ENCODE assay signal across 1 cellular context in the genomic region with DNA sequence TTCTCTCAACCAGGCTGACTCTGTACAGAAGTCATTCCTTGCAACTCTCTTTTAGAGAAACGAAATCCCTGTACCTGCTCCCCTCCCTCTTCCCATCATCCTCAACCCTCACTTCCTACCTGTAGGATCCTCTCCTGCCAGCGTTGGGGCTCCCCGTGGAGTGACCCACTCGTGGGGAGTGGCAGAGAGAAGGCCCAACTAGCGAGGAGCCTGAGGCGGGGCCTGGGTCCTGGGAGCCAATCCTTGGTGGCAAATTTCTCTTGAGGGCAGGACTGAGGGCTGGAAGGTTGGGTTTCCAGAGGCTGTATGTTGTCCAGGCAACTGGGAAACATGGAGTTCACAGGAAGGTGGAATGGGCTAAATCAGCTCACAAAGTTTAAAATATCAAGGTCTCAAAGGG.
A peak's percentile ranks its signal among the peaks of the same experiment; 100 is the strongest.
TF ChIP-seq lines count a peak whose summit lies in the region.

No MANE protein-coding gene starts in this region.

TF ChIP-seq in K562, 482 proteins besides CTCF, POLR2A, EP300 and RAD21 (continues in another document):
- TF ChIP-seq ZNF589 (CRISPR knock-in tag; IDR thresholded peaks at IDR 0.05; ENCODE audit: low read depth), result no peak
- TF ChIP-seq, protein P1, sequence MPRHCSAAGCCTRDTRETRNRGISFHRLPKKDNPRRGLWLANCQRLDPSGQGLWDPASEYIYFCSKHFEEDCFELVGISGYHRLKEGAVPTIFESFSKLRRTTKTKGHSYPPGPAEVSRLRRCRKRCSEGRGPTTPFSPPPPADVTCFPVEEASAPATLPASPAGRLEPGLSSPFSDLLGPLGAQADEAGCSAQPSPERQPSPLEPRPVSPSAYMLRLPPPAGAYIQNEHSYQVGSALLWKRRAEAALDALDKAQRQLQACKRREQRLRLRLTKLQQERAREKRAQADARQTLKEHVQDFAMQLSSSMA (CRISPR knock-in tag; IDR thresholded peaks at IDR 0.05), result no peak
- TF ChIP-seq, protein P2, sequence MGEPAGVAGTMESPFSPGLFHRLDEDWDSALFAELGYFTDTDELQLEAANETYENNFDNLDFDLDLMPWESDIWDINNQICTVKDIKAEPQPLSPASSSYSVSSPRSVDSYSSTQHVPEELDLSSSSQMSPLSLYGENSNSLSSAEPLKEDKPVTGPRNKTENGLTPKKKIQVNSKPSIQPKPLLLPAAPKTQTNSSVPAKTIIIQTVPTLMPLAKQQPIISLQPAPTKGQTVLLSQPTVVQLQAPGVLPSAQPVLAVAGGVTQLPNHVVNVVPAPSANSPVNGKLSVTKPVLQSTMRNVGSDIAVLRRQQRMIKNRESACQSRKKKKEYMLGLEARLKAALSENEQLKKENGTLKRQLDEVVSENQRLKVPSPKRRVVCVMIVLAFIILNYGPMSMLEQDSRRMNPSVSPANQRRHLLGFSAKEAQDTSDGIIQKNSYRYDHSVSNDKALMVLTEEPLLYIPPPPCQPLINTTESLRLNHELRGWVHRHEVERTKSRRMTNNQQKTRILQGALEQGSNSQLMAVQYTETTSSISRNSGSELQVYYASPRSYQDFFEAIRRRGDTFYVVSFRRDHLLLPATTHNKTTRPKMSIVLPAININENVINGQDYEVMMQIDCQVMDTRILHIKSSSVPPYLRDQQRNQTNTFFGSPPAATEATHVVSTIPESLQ (CRISPR knock-in tag; IDR thresholded peaks at IDR 0.05), result no peak
- no peak for TF ChIP-seq PHF21A (IDR thresholded peaks at IDR 0.05; ENCODE audit: borderline replicate concordance, low read depth)
- TF ChIP-seq SREBF2 (CRISPR knock-in tag; IDR thresholded peaks at IDR 0.05), result no peak
- TF ChIP-seq, protein P3, sequence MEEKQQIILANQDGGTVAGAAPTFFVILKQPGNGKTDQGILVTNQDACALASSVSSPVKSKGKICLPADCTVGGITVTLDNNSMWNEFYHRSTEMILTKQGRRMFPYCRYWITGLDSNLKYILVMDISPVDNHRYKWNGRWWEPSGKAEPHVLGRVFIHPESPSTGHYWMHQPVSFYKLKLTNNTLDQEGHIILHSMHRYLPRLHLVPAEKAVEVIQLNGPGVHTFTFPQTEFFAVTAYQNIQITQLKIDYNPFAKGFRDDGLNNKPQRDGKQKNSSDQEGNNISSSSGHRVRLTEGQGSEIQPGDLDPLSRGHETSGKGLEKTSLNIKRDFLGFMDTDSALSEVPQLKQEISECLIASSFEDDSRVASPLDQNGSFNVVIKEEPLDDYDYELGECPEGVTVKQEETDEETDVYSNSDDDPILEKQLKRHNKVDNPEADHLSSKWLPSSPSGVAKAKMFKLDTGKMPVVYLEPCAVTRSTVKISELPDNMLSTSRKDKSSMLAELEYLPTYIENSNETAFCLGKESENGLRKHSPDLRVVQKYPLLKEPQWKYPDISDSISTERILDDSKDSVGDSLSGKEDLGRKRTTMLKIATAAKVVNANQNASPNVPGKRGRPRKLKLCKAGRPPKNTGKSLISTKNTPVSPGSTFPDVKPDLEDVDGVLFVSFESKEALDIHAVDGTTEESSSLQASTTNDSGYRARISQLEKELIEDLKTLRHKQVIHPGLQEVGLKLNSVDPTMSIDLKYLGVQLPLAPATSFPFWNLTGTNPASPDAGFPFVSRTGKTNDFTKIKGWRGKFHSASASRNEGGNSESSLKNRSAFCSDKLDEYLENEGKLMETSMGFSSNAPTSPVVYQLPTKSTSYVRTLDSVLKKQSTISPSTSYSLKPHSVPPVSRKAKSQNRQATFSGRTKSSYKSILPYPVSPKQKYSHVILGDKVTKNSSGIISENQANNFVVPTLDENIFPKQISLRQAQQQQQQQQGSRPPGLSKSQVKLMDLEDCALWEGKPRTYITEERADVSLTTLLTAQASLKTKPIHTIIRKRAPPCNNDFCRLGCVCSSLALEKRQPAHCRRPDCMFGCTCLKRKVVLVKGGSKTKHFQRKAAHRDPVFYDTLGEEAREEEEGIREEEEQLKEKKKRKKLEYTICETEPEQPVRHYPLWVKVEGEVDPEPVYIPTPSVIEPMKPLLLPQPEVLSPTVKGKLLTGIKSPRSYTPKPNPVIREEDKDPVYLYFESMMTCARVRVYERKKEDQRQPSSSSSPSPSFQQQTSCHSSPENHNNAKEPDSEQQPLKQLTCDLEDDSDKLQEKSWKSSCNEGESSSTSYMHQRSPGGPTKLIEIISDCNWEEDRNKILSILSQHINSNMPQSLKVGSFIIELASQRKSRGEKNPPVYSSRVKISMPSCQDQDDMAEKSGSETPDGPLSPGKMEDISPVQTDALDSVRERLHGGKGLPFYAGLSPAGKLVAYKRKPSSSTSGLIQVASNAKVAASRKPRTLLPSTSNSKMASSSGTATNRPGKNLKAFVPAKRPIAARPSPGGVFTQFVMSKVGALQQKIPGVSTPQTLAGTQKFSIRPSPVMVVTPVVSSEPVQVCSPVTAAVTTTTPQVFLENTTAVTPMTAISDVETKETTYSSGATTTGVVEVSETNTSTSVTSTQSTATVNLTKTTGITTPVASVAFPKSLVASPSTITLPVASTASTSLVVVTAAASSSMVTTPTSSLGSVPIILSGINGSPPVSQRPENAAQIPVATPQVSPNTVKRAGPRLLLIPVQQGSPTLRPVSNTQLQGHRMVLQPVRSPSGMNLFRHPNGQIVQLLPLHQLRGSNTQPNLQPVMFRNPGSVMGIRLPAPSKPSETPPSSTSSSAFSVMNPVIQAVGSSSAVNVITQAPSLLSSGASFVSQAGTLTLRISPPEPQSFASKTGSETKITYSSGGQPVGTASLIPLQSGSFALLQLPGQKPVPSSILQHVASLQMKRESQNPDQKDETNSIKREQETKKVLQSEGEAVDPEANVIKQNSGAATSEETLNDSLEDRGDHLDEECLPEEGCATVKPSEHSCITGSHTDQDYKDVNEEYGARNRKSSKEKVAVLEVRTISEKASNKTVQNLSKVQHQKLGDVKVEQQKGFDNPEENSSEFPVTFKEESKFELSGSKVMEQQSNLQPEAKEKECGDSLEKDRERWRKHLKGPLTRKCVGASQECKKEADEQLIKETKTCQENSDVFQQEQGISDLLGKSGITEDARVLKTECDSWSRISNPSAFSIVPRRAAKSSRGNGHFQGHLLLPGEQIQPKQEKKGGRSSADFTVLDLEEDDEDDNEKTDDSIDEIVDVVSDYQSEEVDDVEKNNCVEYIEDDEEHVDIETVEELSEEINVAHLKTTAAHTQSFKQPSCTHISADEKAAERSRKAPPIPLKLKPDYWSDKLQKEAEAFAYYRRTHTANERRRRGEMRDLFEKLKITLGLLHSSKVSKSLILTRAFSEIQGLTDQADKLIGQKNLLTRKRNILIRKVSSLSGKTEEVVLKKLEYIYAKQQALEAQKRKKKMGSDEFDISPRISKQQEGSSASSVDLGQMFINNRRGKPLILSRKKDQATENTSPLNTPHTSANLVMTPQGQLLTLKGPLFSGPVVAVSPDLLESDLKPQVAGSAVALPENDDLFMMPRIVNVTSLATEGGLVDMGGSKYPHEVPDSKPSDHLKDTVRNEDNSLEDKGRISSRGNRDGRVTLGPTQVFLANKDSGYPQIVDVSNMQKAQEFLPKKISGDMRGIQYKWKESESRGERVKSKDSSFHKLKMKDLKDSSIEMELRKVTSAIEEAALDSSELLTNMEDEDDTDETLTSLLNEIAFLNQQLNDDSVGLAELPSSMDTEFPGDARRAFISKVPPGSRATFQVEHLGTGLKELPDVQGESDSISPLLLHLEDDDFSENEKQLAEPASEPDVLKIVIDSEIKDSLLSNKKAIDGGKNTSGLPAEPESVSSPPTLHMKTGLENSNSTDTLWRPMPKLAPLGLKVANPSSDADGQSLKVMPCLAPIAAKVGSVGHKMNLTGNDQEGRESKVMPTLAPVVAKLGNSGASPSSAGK (IDR thresholded peaks at IDR 0.05), result no peak
- peak; percentile 67 for TF ChIP-seq RFX1 (IDR thresholded peaks at IDR 0.05)
- TF ChIP-seq CTBP1 (IDR thresholded peaks at IDR 0.05; ENCODE audit: borderline replicate concordance), result no peak
- TF ChIP-seq, protein P4, sequence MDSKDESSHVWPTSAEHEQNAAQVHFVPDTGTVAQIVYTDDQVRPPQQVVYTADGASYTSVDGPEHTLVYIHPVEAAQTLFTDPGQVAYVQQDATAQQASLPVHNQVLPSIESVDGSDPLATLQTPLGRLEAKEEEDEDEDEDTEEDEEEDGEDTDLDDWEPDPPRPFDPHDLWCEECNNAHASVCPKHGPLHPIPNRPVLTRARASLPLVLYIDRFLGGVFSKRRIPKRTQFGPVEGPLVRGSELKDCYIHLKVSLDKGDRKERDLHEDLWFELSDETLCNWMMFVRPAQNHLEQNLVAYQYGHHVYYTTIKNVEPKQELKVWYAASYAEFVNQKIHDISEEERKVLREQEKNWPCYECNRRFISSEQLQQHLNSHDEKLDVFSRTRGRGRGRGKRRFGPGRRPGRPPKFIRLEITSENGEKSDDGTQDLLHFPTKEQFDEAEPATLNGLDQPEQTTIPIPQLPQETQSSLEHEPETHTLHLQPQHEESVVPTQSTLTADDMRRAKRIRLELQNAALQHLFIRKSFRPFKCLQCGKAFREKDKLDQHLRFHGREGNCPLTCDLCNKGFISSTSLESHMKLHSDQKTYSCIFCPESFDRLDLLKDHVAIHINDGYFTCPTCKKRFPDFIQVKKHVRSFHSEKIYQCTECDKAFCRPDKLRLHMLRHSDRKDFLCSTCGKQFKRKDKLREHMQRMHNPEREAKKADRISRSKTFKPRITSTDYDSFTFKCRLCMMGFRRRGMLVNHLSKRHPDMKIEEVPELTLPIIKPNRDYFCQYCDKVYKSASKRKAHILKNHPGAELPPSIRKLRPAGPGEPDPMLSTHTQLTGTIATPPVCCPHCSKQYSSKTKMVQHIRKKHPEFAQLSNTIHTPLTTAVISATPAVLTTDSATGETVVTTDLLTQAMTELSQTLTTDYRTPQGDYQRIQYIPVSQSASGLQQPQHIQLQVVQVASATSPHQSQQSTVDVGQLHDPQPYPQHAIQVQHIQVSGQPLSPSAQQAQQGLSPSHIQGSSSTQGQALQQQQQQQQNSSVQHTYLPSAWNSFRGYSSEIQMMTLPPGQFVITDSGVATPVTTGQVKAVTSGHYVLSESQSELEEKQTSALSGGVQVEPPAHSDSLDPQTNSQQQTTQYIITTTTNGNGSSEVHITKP (IDR thresholded peaks at IDR 0.05; ENCODE audit: partially characterized antibody), result peak; percentile 86
- no peak for TF ChIP-seq MCM7 (IDR thresholded peaks at IDR 0.05)
- TF ChIP-seq MBD2 (IDR thresholded peaks at IDR 0.05; ENCODE audit: borderline replicate concordance, low read depth), result no peak
- peak; percentile 17 for TF ChIP-seq NFYB (IDR thresholded peaks at IDR 0.05; ENCODE audit: extremely low read depth, insufficient read length)
- no peak for TF ChIP-seq WHSC1 (IDR thresholded peaks at IDR 0.05; ENCODE audit: low read length)
- TF ChIP-seq SMAD3 (CRISPR knock-in tag; conservative IDR thresholded peaks at IDR 0.05), result no peak
- TF ChIP-seq FIP1L1 (IDR thresholded peaks at IDR 0.05; ENCODE audit: low read depth, low read length, poor library complexity, severe bottlenecking), result no peak
- TF ChIP-seq RUNX1 (IDR thresholded peaks at IDR 0.05; ENCODE audit: low read depth), result no peak
- no peak for TF ChIP-seq GABPB1 (CRISPR knock-in tag; IDR thresholded peaks at IDR 0.05)
- TF ChIP-seq, protein P5, sequence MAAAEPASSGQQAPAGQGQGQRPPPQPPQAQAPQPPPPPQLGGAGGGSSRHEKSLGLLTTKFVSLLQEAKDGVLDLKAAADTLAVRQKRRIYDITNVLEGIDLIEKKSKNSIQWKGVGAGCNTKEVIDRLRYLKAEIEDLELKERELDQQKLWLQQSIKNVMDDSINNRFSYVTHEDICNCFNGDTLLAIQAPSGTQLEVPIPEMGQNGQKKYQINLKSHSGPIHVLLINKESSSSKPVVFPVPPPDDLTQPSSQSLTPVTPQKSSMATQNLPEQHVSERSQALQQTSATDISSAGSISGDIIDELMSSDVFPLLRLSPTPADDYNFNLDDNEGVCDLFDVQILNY (CRISPR knock-in tag; IDR thresholded peaks at IDR 0.05), result no peak
- TF ChIP-seq, protein P6, sequence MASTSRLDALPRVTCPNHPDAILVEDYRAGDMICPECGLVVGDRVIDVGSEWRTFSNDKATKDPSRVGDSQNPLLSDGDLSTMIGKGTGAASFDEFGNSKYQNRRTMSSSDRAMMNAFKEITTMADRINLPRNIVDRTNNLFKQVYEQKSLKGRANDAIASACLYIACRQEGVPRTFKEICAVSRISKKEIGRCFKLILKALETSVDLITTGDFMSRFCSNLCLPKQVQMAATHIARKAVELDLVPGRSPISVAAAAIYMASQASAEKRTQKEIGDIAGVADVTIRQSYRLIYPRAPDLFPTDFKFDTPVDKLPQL (IDR thresholded peaks at IDR 0.05; ENCODE audit: extremely low read depth, insufficient read length), result no peak
- no peak for TF ChIP-seq ZBTB9 (CRISPR knock-in tag; IDR thresholded peaks at IDR 0.05)
- TF ChIP-seq PRPF4 (IDR thresholded peaks at IDR 0.05; ENCODE audit: insufficient read depth, low read depth, low read length, poor library complexity, severe bottlenecking), result no peak
- TF ChIP-seq SPI1 (IDR thresholded peaks at IDR 0.05; ENCODE audit: borderline replicate concordance, low read depth, low read length), result no peak
- no peak for TF ChIP-seq ZNF232 (CRISPR knock-in tag; IDR thresholded peaks at IDR 0.05)
- no peak for TF ChIP-seq ZNF785 (CRISPR knock-in tag; IDR thresholded peaks at IDR 0.05)
- TF ChIP-seq HMGXB4 (CRISPR knock-in tag; IDR thresholded peaks at IDR 0.05), result no peak
- TF ChIP-seq KDM5B (IDR thresholded peaks at IDR 0.05; ENCODE audit: insufficient replicate concordance, low read depth, low read length), result no peak
- TF ChIP-seq HSF4 (CRISPR knock-in tag; IDR thresholded peaks at IDR 0.05; ENCODE audit: borderline replicate concordance), result no peak
- no peak for TF ChIP-seq NR4A1 (CRISPR knock-in tag; IDR thresholded peaks at IDR 0.05)
- no peak for TF ChIP-seq NR4A1 (tag; IDR thresholded peaks at IDR 0.05)
- no peak for TF ChIP-seq CREB3 (tag; conservative IDR thresholded peaks at IDR 0.05; ENCODE audit: low read depth)
- TF ChIP-seq ZNF764 (CRISPR knock-in tag; IDR thresholded peaks at IDR 0.05; ENCODE audit: low read depth), result no peak
